In genomic region chr5:72152506-72152905, GRCh38 we compare ENCODE assay signal across 19 cellular contexts. TPM values are rescaled to one million over a fixed set of nuclear protein-coding genes. Genes with fewer than 3 reads are reported as not detected.
DNase-seq lines count a peak whose midpoint lies in the region; ATAC-seq, FAIRE-seq and TF ChIP-seq lines count a peak whose summit lies in the region.
"Had no signal": no experiment of that assay in that cellular context is flagged by ENCODE, and none has a peak within 500 bp of the region (broad histone marks: within the 10 kb centered on the region; RNA-seq: fewer than 3 reads in every experiment).

No MANE protein-coding gene starts in this region.

- ATAC-seq in IMR-90 (ENCODE audit: low read depth) (no peak), K562 (no peak)
- ATAC-seq: stimulated activated naive CD8-positive, alpha-beta T cell treated with anti-CD3 and anti-CD28 coated beads, Interleukin-15, Interleukin-2, amounts not matched to agents 100 U/mL and 50 U/mL, for 24 hours had no signal

- H3K9me1 ChIP-seq in IMR-90 (ENCODE audit: insufficient read depth, low read length) (peaks cover 47% of the 10 kb centered on the region), K562 (ENCODE audit: control insufficient read depth, insufficient read depth, low read length) (no peaks in the 10 kb centered on the region)

- 0 out of 2 replicates have a peak overlapping the region, but pooled peaks have one; percentile 6 for H4K91ac ChIP-seq in IMR-90 (ENCODE audit: insufficient read depth, low read depth, low read length)

- no peak overlapping the region for H3K9ac ChIP-seq in IMR-90 (ENCODE audit: low read depth, low read length)
- H3K9ac ChIP-seq in K562 (ENCODE audit: insufficient read depth in 1 of 2, low read depth in 2 of 2, low read length in 2 of 2), result no peak overlapping the region

- no peaks in the 10 kb centered on the region for H3K9me3 ChIP-seq in IMR-90 (ENCODE audit: control insufficient read depth, insufficient read depth, low read length)
- no peaks in the 10 kb centered on the region for H3K9me3 ChIP-seq in K562 (replicated peaks; ENCODE audit: control insufficient read depth, insufficient read depth, low read depth, low read length)
- peaks cover 0 to 12% of the 10 kb centered on the region in 2 donors for H3K9me3 ChIP-seq in uterus
- H3K9me3 ChIP-seq: spleen had no signal

- H3K4me2 ChIP-seq in IMR-90 (ENCODE audit: low read depth, low read length) (no peak overlapping the region), K562 (ENCODE audit: insufficient read depth, low read length) (no peak overlapping the region)

- H2BK15ac ChIP-seq in IMR-90 (ENCODE audit: low read depth, low read length), result no peak overlapping the region

- H2BK120ac ChIP-seq in IMR-90 (ENCODE audit: low read depth, low read length), result peak overlapping the region; percentile 61

- intact Hi-C loops in IMR-90 (cut with micrococcal nuclease), result loop anchor here (5.0 kb wide), 1 partner anchor 95 kb away; no protein-coding TSS in a partner anchor
- intact Hi-C loops in K562 (cut with micrococcal nuclease), result no loop called here
- intact Hi-C loops in uterus (cut with DNase I; ENCODE audit: low total_unique reads), result no loop called here

- no peak for TF ChIP-seq CTCF in IMR-90 (conservative IDR thresholded peaks at IDR 0.05; ENCODE audit: low read depth, low read length)
- TF ChIP-seq CTCF in K562 (IDR thresholded peaks at IDR 0.05 in 2 of 3, conservative IDR thresholded peaks at IDR 0.05 in 1 of 3; ENCODE audit: insufficient read depth in 2 of 3, low read depth in 1 of 3, low read length in 3 of 3), result no peak
- no peak for TF ChIP-seq CTCF in uterus (IDR thresholded peaks at IDR 0.05)

- H2BK20ac ChIP-seq in IMR-90 (ENCODE audit: low read depth, low read length), result peak overlapping the region; percentile 42; the same call in 1 of the 2 replicates

- TF ChIP-seq RAD21 in IMR-90 (IDR thresholded peaks at IDR 0.05; ENCODE audit: low read length) (no peak), K562 (CRISPR knock-in tag; conservative IDR thresholded peaks at IDR 0.05 in 1 of 2, IDR thresholded peaks at IDR 0.05 in 1 of 2) (no peak)

- peak overlapping the region; percentile 57 for H3K4ac ChIP-seq in IMR-90 (ENCODE audit: low read depth, low read length)

- peak overlapping the region; percentile 55; the same call in 1 of the 2 replicates for H4K5ac ChIP-seq in IMR-90 (ENCODE audit: low read depth, low read length)

- H3K27me3 ChIP-seq in IMR-90 (ENCODE audit: control insufficient read depth, insufficient read depth, low read length), result no peaks in the 10 kb centered on the region
- H3K27me3 ChIP-seq in K562 (ENCODE audit: control insufficient read depth in 2 of 2, insufficient read depth in 2 of 2, low read length in 2 of 2), result no peaks in the 10 kb centered on the region
- H3K27me3 ChIP-seq in uterus, result no peaks in the 10 kb centered on the region
- H3K27me3 ChIP-seq: spleen had no signal

- H3K36me3 ChIP-seq in IMR-90 (ENCODE audit: control insufficient read depth, insufficient read depth, low read length) (peaks cover 7% of the 10 kb centered on the region; the same call in 1 of the 2 replicates), K562 (ENCODE audit: control insufficient read depth, insufficient read depth, low read length) (no peaks in the 10 kb centered on the region; the same call in 1 of the 3 replicates), uterus (no peaks in the 10 kb centered on the region)
- H3K36me3 ChIP-seq: spleen had no signal

- WGBS in IMR-90 (ENCODE audit: extremely low coverage in 2 of 2, insufficient read length in 1 of 2), 2 experiments, result no CpG with 5 or more reads among the region's 9 CpGs
- WGBS in K562 (ENCODE audit: insufficient coverage, low coverage, missing lambda C conversion rate), result 81% methylated on average over 8 of the region's 9 CpGs

- H2AK9ac ChIP-seq in IMR-90 (replicated peaks; ENCODE audit: low read depth, low read length, poor library complexity), result peak overlapping the region; percentile 66

- H3K56ac ChIP-seq in IMR-90 (ENCODE audit: extremely low read depth, insufficient read depth, low read length), result no peak overlapping the region

- peak; percentile 59 for DNase-seq in IMR-90
- no peak for DNase-seq in K562 (ENCODE audit: extremely low read depth in 1 of 4, low spot score in 3 of 4)
- peak; percentile 79 for DNase-seq in iris pigment epithelial cell (ENCODE audit: low read depth)
- DNase-seq in uterus, result no peak
- DNase-seq in NCI-H146 treated with DMSO at 0.1 percent for 48 hours (lab: John Stamatoyannopoulos, UW; ENCODE audit: unreplicated experiment), result no peak
- no peak for DNase-seq in NCI-H1092 (lab: John Stamatoyannopoulos, UW)
- no peak for DNase-seq in NCI-H1048 (lab: John Stamatoyannopoulos, UW)
- DNase-seq: activated naive CD8-positive, alpha-beta T cell treated with anti-CD3 and anti-CD28 coated beads for 36 hours; activated T-cell treated with anti-CD3 and anti-CD28 coated beads, Interleukin-2, amount 50 U/mL, for 1 hour; cerebellar nuclear complex; DMS79; hypothalamus; left cardiac atrium; NCI-H1694 treated with DMSO at 0.1 percent for 48 hours; spleen; stimulated activated naive CD8-positive, alpha-beta T cell treated with anti-CD3 and anti-CD28 coated beads, Interleukin-15, Interleukin-2, amounts not matched to agents 100 U/mL and 50 U/mL, for 24 hours; T1000 had no signal

- no peak for TF ChIP-seq EP300 in K562 (IDR thresholded peaks at IDR 0.05; ENCODE audit: low read length)

- peak overlapping the region; percentile 47; the same call in 1 of the 2 replicates for H2AK5ac ChIP-seq in IMR-90 (ENCODE audit: low read depth, low read length)

- peak overlapping the region; percentile 86 for H3K14ac ChIP-seq in IMR-90 (replicated peaks; ENCODE audit: low read depth, low read length)

- no peak for TF ChIP-seq POLR2A in IMR-90 (IDR thresholded peaks at IDR 0.05; ENCODE audit: low read depth, low read length)
- TF ChIP-seq POLR2A in K562 (conservative IDR thresholded peaks at IDR 0.05), result no peak
- no peak for TF ChIP-seq POLR2A in uterus (IDR thresholded peaks at IDR 0.05)

- H3K18ac ChIP-seq in IMR-90 (ENCODE audit: low read depth, low read length), result peak overlapping the region; percentile 45; the same call in 1 of the 2 replicates

- 0 out of 2 replicates have a peak overlapping the region, but pooled peaks have one; percentile 30 for H3K23ac ChIP-seq in IMR-90 (ENCODE audit: low read depth, low read length)

- peaks cover 34% of the 10 kb centered on the region for H3K4me1 ChIP-seq in IMR-90 (ENCODE audit: control insufficient read depth, insufficient read depth, low read length)
- peaks cover 9% of the 10 kb centered on the region in 2 experiments; a peak in 4 of 5 replicates for H3K4me1 ChIP-seq in K562 (replicated peaks in 1 of 2; ENCODE audit: control insufficient read depth in 2 of 2, insufficient read depth in 2 of 2, low read length in 2 of 2)
- H3K4me1 ChIP-seq in uterus, result peaks cover 0 to 21% of the 10 kb centered on the region in 2 donors

- H3K4me3 ChIP-seq in IMR-90 (ENCODE audit: insufficient read depth, low read depth, low read length), result no peak overlapping the region
- H3K4me3 ChIP-seq in K562, result no peak overlapping the region
- no peak overlapping the region for H3K4me3 ChIP-seq in uterus
- H3K4me3 ChIP-seq: spleen had no signal

- H4K8ac ChIP-seq in IMR-90 (ENCODE audit: low read depth in 2 of 2, low read length in 2 of 2), result peak overlapping the region in 1 of 2 experiments; percentile 60; a peak in 1 of 4 replicates

- peaks cover 56 to 89% of the 10 kb centered on the region in 2 experiments for H3K79me1 ChIP-seq in IMR-90 (ENCODE audit: low read depth in 1 of 2, low read length in 2 of 2)

- FAIRE-seq in K562 (lab: Jason Lieb, UNC), result no peak

- dilution Hi-C loops in IMR-90 (cut with HindIII; ENCODE audit: low sequenced_read_pairs, unreplicated experiment), result no loop called here

- no peak overlapping the region for H3K27ac ChIP-seq in IMR-90 (ENCODE audit: insufficient read depth, low read length)
- H3K27ac ChIP-seq in K562 (ENCODE audit: extremely low read depth, low read depth, low read length), result no peak overlapping the region
- peak overlapping the region; percentile 66 to 88 for H3K27ac ChIP-seq in uterus
- H3K27ac ChIP-seq: C4-2B, HL-60 had no signal

- no peaks in the 10 kb centered on the region; the same call in 2 of the 3 replicates for H3K79me2 ChIP-seq in K562 (ENCODE audit: control insufficient read depth, insufficient read depth, low read length)

- H2BK5ac ChIP-seq in IMR-90 (ENCODE audit: low read depth, low read length, poor library complexity, severe bottlenecking), result peak overlapping the region; percentile 52

- in situ Hi-C loops in IMR-90 (cut with MboI; ENCODE audit: low sequenced_read_pairs) (no loop called here), K562 (cut with MboI) (no loop called here)

- H4K20me1 ChIP-seq in IMR-90 (ENCODE audit: insufficient read depth, low read length) (peaks cover 4% of the 10 kb centered on the region; the same call in 1 of the 2 replicates), K562 (replicated peaks; ENCODE audit: control insufficient read depth, insufficient read depth, low read length) (no peaks in the 10 kb centered on the region)

- POLR2A ChIA-PET in IMR-90 (lab: Charles Lee; ENCODE audit: unreplicated experiment), result no interaction called here
- POLR2A ChIA-PET in K562 (lab: Yijun Ruan, JAX), result interaction anchor here (1.1 kb wide), 1 partner anchor 26 kb away, joined by 3 read pairs; no protein-coding TSS in a partner anchor

- H2AFZ ChIP-seq in IMR-90 (replicated peaks; ENCODE audit: low read length, poor library complexity), result no peak overlapping the region
- H2AFZ ChIP-seq in K562 (ENCODE audit: low read depth, low read length), result no peak overlapping the region

- CTCF ChIA-PET in IMR-90 (lab: Yijun Ruan, JAX) (no interaction called here), K562 (lab: Yijun Ruan, JAX; ENCODE audit: low intra/inter-chr PET ratio) (interaction anchor here (0.6 kb wide), 1 partner anchor 92 kb away, joined by 3 read pairs; no protein-coding TSS in a partner anchor)

- BruUV-seq in IMR-90 (replicated peaks; lab: Mats Ljungman, UMichigan) (no TSS peak), K562 (replicated peaks; lab: Mats Ljungman, UMichigan) (no TSS peak)

RNA-seq across cellular contexts. Expression of gene MAP1B, which starts 45.2 kb away (rescaled TPM):
- 183 and 212 TPM in 2 replicates for total RNA-seq in IMR-90 (2012; rRNA removed)
- polyA plus RNA-seq in IMR-90 (2012; rRNA removed), result 38.8 and 41.1 TPM in 2 replicates
- polyA plus RNA-seq in IMR-90 (2012; cell fraction: cytosol; rRNA removed), result 19.2 and 29.1 TPM in 2 replicates
- polyA plus RNA-seq in IMR-90 (2012; cell fraction: nucleus; rRNA removed; ENCODE audit: low replicate concordance), result 33.2 and 44.8 TPM in 2 replicates
- 40.0 and 59.2 TPM in 2 replicates for total RNA-seq in K562 (2011; cell fraction: chromatin; rRNA removed; ENCODE audit: low replicate concordance)
- 29.5 and 48.0 TPM in 2 replicates for total RNA-seq in K562 (2011; cell fraction: nucleolus; rRNA removed)
- 40.7 and 44.0 TPM in 2 replicates for total RNA-seq in K562 (2011; cell fraction: nucleoplasm; rRNA removed)
- total RNA-seq in K562 (2014; rRNA removed), result 17.3 and 23.7 TPM in 2 replicates
- 26.4 and 28.7 TPM in 2 replicates for total RNA-seq in K562 (2014; rRNA removed; fragmentation: Illumina TruSeq; extraction: Trizol)
- total RNA-seq in K562 (2015; rRNA removed; fragmentation: Illumina TruSeq; extraction: Trizol), result 15.4 and 17.5 TPM in 2 replicates
- 61.4 and 66.1 TPM in 2 replicates for total RNA-seq in K562 (2021)
- polyA plus RNA-seq in K562 (2011; rRNA removed), result 5.2 and 8.0 TPM in 2 replicates
- 9.8 and 14.0 TPM in 2 replicates for polyA plus RNA-seq in K562 (2011; cell fraction: cytosol; rRNA removed)
- polyA plus RNA-seq in K562 (2011; cell fraction: nucleus; rRNA removed), result 7.7 and 8.0 TPM in 2 replicates
- polyA plus RNA-seq in K562 (2012), result 10.2 and 16.8 TPM in 2 replicates
- polyA plus RNA-seq in K562 (2014; fragmentation: Illumina TruSeq; extraction: Trizol), result 22.5 and 24.4 TPM in 2 replicates
- polyA plus RNA-seq in K562 (2014; fragmentation: Nextera tagmentation; extraction: Ambion mirVana), result 10 to 100 TPM in 1 of 2 experiments, 1 to 10 TPM in 1; 9.9 to 30.1 TPM
- 12.5 and 12.9 TPM in 2 replicates for polyA plus RNA-seq in K562 (2014; rRNA removed)
- 18.9 and 28.9 TPM in 2 replicates for polyA minus RNA-seq in K562 (2011; rRNA and poly(A)+ RNA removed)
- polyA minus RNA-seq in K562 (2011; cell fraction: cytosol; rRNA and poly(A)+ RNA removed), result 13.7 and 23.6 TPM in 2 replicates
- 18.7 and 26.7 TPM in 2 replicates for polyA minus RNA-seq in K562 (2011; cell fraction: nucleus; rRNA and poly(A)+ RNA removed)
- 100 to 1,000 TPM in 3 of 4 donors, 10 to 100 TPM in 1; 92.0 to 212 (median 132) TPM for total RNA-seq in uterus

Comparison
In these comparisons a context has a peak if more than half of its experiments do, and no peak if none do; other contexts are left out.
1. DNase-seq: peak in IMR-90 (single experiment) and iris pigment epithelial cell (single experiment); none in K562 (0 of 4), uterus (0 of 2), NCI-H146 treated with DMSO at 0.1 percent for 48 hours (single experiment), NCI-H1092 (single experiment) and NCI-H1048 (single experiment).
2. H3K27ac ChIP-seq: peak in uterus (2 of 2); none in IMR-90 (single experiment) and K562 (single experiment).